ENCODE assay signal across 5 cellular contexts in genomic region chr7:103480771-103481170, GRCh38. TPM values are rescaled to one million over a fixed set of nuclear protein-coding genes. Genes with fewer than 3 reads are reported as not detected.
"Had no signal": no experiment of that assay in that cellular context is flagged by ENCODE, and none has a peak within 500 bp of the region (broad histone marks: within the 10 kb centered on the region; RNA-seq: fewer than 3 reads in every experiment).

No MANE protein-coding gene starts in this region.

- DNase-seq: IMR-90, KBM-7 had no signal

- H3K4me3 ChIP-seq: K562 had no signal

- H3K27ac ChIP-seq: HL-60 had no signal

RNA-seq across cellular contexts. Expression of gene SLC26A5, which starts 34.8 kb away (rescaled TPM):
- polyA plus RNA-seq: IgD-negative memory B cell, IMR-90, K562 had no signal
